In genomic region chr10:124746447-124746846, GRCh38 we compare ENCODE assay signal across 8 cellular contexts. TPM values are rescaled to one million over a fixed set of nuclear protein-coding genes. Genes with fewer than 3 reads are reported as not detected.
A peak's percentile ranks its signal among the peaks of the same experiment; 100 is the strongest.
DNase-seq lines count a peak whose midpoint lies in the region; ATAC-seq and TF ChIP-seq lines count a peak whose summit lies in the region.
"Not testable (repeated sequence)": the region's sequence is repeated elsewhere in the genome, so short reads cannot be mapped to it uniquely, and the experiment has no call there.

No MANE protein-coding gene starts in this region.

- H3K36me3 Mint-ChIP-seq in brain; mesothelial cell of epicardium; progenitor cell of endocrine pancreas (ENCODE audit: insufficient read depth): not testable (repeated sequence)

- not testable (repeated sequence) for TF ChIP-seq CTCF in PC-3 (conservative IDR thresholded peaks at IDR 0.05; ENCODE audit: low read depth, low read length); SU-DHL-6 (IDR thresholded peaks at IDR 0.05; ENCODE audit: insufficient read depth, low read length, poor library complexity, severe bottlenecking); brain (conservative IDR thresholded peaks at IDR 0.05); mesothelial cell of epicardium (IDR thresholded peaks at IDR 0.05; ENCODE audit: unreplicated experiment); progenitor cell of endocrine pancreas (IDR thresholded peaks at IDR 0.05; ENCODE audit: unreplicated experiment); suprapubic skin (IDR thresholded peaks at IDR 0.05); vagina (IDR thresholded peaks at IDR 0.05)

- not testable (repeated sequence) for H4K20me1 ChIP-seq in PC-3 (ENCODE audit: low read length); SU-DHL-6 (ENCODE audit: low read depth, low read length)

- peaks cover 56% of the 10 kb centered on the region for H3K4me1 Mint-ChIP-seq in brain
- peaks cover 39% of the 10 kb centered on the region for H3K4me1 Mint-ChIP-seq in mesothelial cell of epicardium
- peaks cover 22% of the 10 kb centered on the region for H3K4me1 Mint-ChIP-seq in progenitor cell of endocrine pancreas (ENCODE audit: low read depth)

- not testable (repeated sequence) for H3K9ac ChIP-seq in PC-3 (ENCODE audit: low read length); SU-DHL-6 (ENCODE audit: low read length)

- H3K27ac Mint-ChIP-seq in brain, result peak overlapping the region in 3 of 5 experiments; percentile 33 to 93 (median 45)
- H3K27ac Mint-ChIP-seq in mesothelial cell of epicardium, result peak overlapping the region; percentile 93
- peak overlapping the region; percentile 96 for H3K27ac Mint-ChIP-seq in progenitor cell of endocrine pancreas

- H3K4me3 ChIP-seq in PC-3 (ENCODE audit: low read length); SU-DHL-6 (ENCODE audit: insufficient read depth, low read length, poor library complexity, severe bottlenecking); esophagus (ENCODE audit: low read depth in 1 of 2, low read length in 2 of 2); suprapubic skin; vagina: not testable (repeated sequence)

- peak overlapping the region; percentile 21; the same call in 1 of the 2 replicates for H3K27ac ChIP-seq in PC-3 (ENCODE audit: low read length)
- peak overlapping the region; percentile 65; the same call in 1 of the 2 replicates for H3K27ac ChIP-seq in SU-DHL-6 (ENCODE audit: low read depth, low read length)
- H3K27ac ChIP-seq in esophagus (ENCODE audit: low read depth in 2 of 2, low read length in 1 of 2), result peak overlapping the region; percentile 63 to 77
- H3K27ac ChIP-seq in suprapubic skin, result peak overlapping the region; percentile 95
- H3K27ac ChIP-seq in vagina, result peak overlapping the region; percentile 76

- H3K36me3 ChIP-seq in PC-3 (ENCODE audit: low read depth, low read length); SU-DHL-6 (ENCODE audit: low read length); esophagus (ENCODE audit: control insufficient read depth in 2 of 2, insufficient read depth in 2 of 2, low read length in 1 of 2); suprapubic skin; vagina: not testable (repeated sequence)

- not testable (repeated sequence) for H3K9me3 ChIP-seq in PC-3 (ENCODE audit: low read length); SU-DHL-6 (ENCODE audit: insufficient read depth, low read length); esophagus (ENCODE audit: control insufficient read depth in 2 of 2, insufficient read depth in 1 of 2, low read depth in 1 of 2, low read length in 1 of 2); suprapubic skin; vagina

- H3F3A ChIP-seq in PC-3 (ENCODE audit: low read length, unreplicated experiment), result not testable (repeated sequence)
- peaks cover 38% of the 10 kb centered on the region for H3F3A ChIP-seq in SU-DHL-6 (ENCODE audit: insufficient read depth)

- H2AFZ ChIP-seq in PC-3 (ENCODE audit: low read length); SU-DHL-6 (ENCODE audit: low read depth, low read length, severe bottlenecking): not testable (repeated sequence)

- H3K27me3 Mint-ChIP-seq in brain; mesothelial cell of epicardium (ENCODE audit: low read depth); progenitor cell of endocrine pancreas: not testable (repeated sequence)

- ATAC-seq in PC-3, result not testable (repeated sequence)

- H3K4me3 Mint-ChIP-seq in brain; mesothelial cell of epicardium; progenitor cell of endocrine pancreas (ENCODE audit: low read depth): not testable (repeated sequence)

- H3K9me2 ChIP-seq in PC-3 (replicated peaks; ENCODE audit: low read length); SU-DHL-6 (replicated peaks; ENCODE audit: insufficient read depth, low read length): not testable (repeated sequence)

- CTCF ChIA-PET in PC-3 (lab: Charles Lee), result interaction anchor here (1.2 kb wide), 1 partner anchor 208 kb away, joined by 6 read pairs; no protein-coding TSS in a partner anchor

- TF ChIP-seq POLR2A in suprapubic skin (IDR thresholded peaks at IDR 0.05); vagina (IDR thresholded peaks at IDR 0.05): not testable (repeated sequence)

- H3K9me3 Mint-ChIP-seq in brain; mesothelial cell of epicardium; progenitor cell of endocrine pancreas (ENCODE audit: low read depth): not testable (repeated sequence)

- BruUV-seq in PC-3 (replicated peaks; lab: Mats Ljungman, UMichigan), result not testable (repeated sequence)

- intact Hi-C loops in PC-3 (cut with micrococcal nuclease); vagina (cut with DNase I): not testable (repeated sequence)

- H3K4me1 ChIP-seq in PC-3 (ENCODE audit: insufficient read depth, low read length) (peaks cover 36% of the 10 kb centered on the region), suprapubic skin (peaks cover 50% of the 10 kb centered on the region), vagina (peaks cover 52% of the 10 kb centered on the region)
- H3K4me1 ChIP-seq in esophagus (ENCODE audit: control insufficient read depth in 2 of 2, insufficient read depth in 2 of 2, low read length in 1 of 2), result not testable (repeated sequence)

- WGBS in esophagus, 2 donors, result 69 to 73% methylated on average over 8 of the region's 8 CpGs
- 84% methylated on average over 8 of the region's 8 CpGs for whole genome bisulfite sequencing in suprapubic skin

- TF ChIP-seq EP300 in suprapubic skin (IDR thresholded peaks at IDR 0.05), result not testable (repeated sequence)

- not testable (repeated sequence) for DNase-seq in PC-3; mesothelial cell of epicardium (ENCODE audit: low spot score in 2 of 2, unreplicated experiment in 2 of 2); progenitor cell of endocrine pancreas (ENCODE audit: low spot score, unreplicated experiment); suprapubic skin (ENCODE audit: low spot score in 2 of 2); vagina (ENCODE audit: extremely low spot score in 2 of 2)

- not testable (repeated sequence) for H3K27me3 ChIP-seq in PC-3 (ENCODE audit: low read length); SU-DHL-6 (ENCODE audit: low read length); esophagus (ENCODE audit: control insufficient read depth in 1 of 2, insufficient read depth in 2 of 2, low read length in 2 of 2); suprapubic skin; vagina

- POLR2A ChIA-PET in PC-3 (lab: Charles Lee; ENCODE audit: unreplicated experiment), result not testable (repeated sequence)

- peak overlapping the region; percentile 68 for H3K4me2 ChIP-seq in PC-3 (ENCODE audit: low read length)
- H3K4me2 ChIP-seq in SU-DHL-6 (ENCODE audit: low read depth, low read length, poor library complexity, severe bottlenecking), result not testable (repeated sequence)

- H3K79me2 ChIP-seq in PC-3 (ENCODE audit: low read length) (peaks cover 20% of the 10 kb centered on the region), SU-DHL-6 (ENCODE audit: insufficient read depth, low read length) (peaks cover 28% of the 10 kb centered on the region)

RNA-seq across cellular contexts. Expression of gene FAM53B, which starts 2.3 kb away (rescaled TPM):
- total RNA-seq in PC-3 (2014; rRNA removed) (16.5 and 19.4 TPM in 2 replicates), mesothelial cell of epicardium (40.7 to 43.0 TPM (median 42.0 TPM) in 3 replicates), progenitor cell of endocrine pancreas (36.8 and 39.8 TPM in 2 replicates), suprapubic skin (10 to 100 TPM; 63.5 to 75.5 (median 67.3) TPM), vagina (35.1 TPM)
- polyA plus RNA-seq in brain (ENCODE audit: insufficient read depth, low read depth, low replicate concordance) (25.9 TPM), esophagus (10 to 100 TPM in 1 of 2 donors, 1 to 10 TPM in 1; 9.0 to 16.8 TPM)

RNA-seq across cellular contexts. Expression of gene EEF1AKMT2, which starts 45.2 kb away (rescaled TPM):
- total RNA-seq in PC-3 (2014; rRNA removed), result 18.2 and 19.6 TPM in 2 replicates
- 9.8 TPM for polyA plus RNA-seq in brain (ENCODE audit: insufficient read depth, low read depth, low replicate concordance)
- polyA plus RNA-seq in esophagus, result 10 to 100 TPM in 1 of 2 donors, 1 to 10 TPM in 1; 7.1 to 15.3 TPM
- total RNA-seq in mesothelial cell of epicardium, result 20.9 to 24.2 TPM (median 23.0 TPM) in 3 replicates
- 16.1 and 17.1 TPM in 2 replicates for total RNA-seq in progenitor cell of endocrine pancreas
- total RNA-seq in suprapubic skin, result 10 to 100 TPM; 11.4 to 23.8 (median 15.3) TPM
- 17.9 TPM for total RNA-seq in vagina

RNA-seq across cellular contexts. Expression of gene ABRAXAS2, which starts 55.2 kb away (rescaled TPM):
- total RNA-seq in PC-3 (2014; rRNA removed), result 7.9 and 10.6 TPM in 2 replicates
- polyA plus RNA-seq in brain (ENCODE audit: insufficient read depth, low read depth, low replicate concordance), result 6.6 TPM
- 1 to 10 TPM; 5.1 to 6.9 TPM for polyA plus RNA-seq in esophagus
- total RNA-seq in mesothelial cell of epicardium, result 13.7 to 14.8 TPM (median 14.1 TPM) in 3 replicates
- 13.5 and 14.7 TPM in 2 replicates for total RNA-seq in progenitor cell of endocrine pancreas
- total RNA-seq in suprapubic skin, result 10 to 100 TPM; 12.4 to 17.3 (median 15.7) TPM
- 9.3 TPM for total RNA-seq in vagina

Comparison
In these comparisons a context has a peak if more than half of its experiments do, and no peak if none do; other contexts are left out.
1. H3K27ac ChIP-seq: peak in every context shown above with its lines; median percentile 95 in suprapubic skin; 76 in vagina; 70 in esophagus; 65 in SU-DHL-6; 21 in PC-3.
2. H3K27ac Mint-ChIP-seq: peak in every context shown above with its lines; median percentile 96 in progenitor cell of endocrine pancreas; 93 in mesothelial cell of epicardium; 45 in brain.